In the genomic region with DNA sequence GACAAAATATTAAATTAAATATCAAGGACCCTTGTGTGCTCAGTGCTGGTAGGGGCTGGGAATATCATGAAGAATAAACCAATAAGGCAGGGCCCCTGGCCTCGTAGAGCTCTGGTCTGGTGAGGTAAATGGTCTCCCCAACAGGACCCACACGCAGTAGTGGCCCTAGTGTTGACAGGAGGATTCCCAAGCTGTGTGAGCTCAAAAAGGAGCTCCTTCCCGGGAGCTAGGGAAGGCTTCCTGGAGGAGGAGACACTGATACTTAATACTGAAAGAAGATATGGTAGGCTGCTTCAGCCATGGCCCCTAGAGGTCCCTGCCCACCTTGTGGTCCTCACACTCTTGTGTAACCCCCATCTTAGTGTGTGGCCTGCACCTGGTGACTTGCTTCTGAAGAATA, we compare ENCODE assay signal across 26 cellular contexts.
"Had no signal": no experiment of that assay in that cellular context is flagged by ENCODE, and none has a peak within 500 bp of the region (broad histone marks: within the 10 kb centered on the region; RNA-seq: fewer than 3 reads in every experiment).

No MANE protein-coding gene starts in this region.

- H3K9me3 ChIP-seq: esophagus squamous epithelium, mucosa of descending colon, prostate gland, right atrium auricular region, testis, tibial artery, upper lobe of left lung had no signal

- H3K4me1 ChIP-seq: prostate gland, right atrium auricular region, testis, tibial artery, upper lobe of left lung had no signal

- ATAC-seq: effector memory CD8-positive, alpha-beta T cell; left ventricle myocardium superior; mucosa of descending colon; natural killer cell treated with Interleukin-12 subunit alpha and Interleukin-12 subunit beta and Interleukin-15 and Interleukin-18, amount 100 ng/mL, for 72 hours; sciatic nerve; stimulated activated effector memory CD8-positive, alpha-beta T cell treated with anti-CD3 and anti-CD28 coated beads, Interleukin-12 subunit alpha, Interleukin-12 subunit beta, amount 100 ng/mL, for 72 hours; stimulated activated naive CD8-positive, alpha-beta T cell treated with anti-CD3 and anti-CD28 coated beads, Interleukin-15, Interleukin-2, amounts not matched to agents 100 U/mL and 50 U/mL, for 24 hours had no signal

- H3K4me3 ChIP-seq: esophagus squamous epithelium, lung, mucosa of descending colon, prostate gland, right atrium auricular region, testis, tibial artery, upper lobe of left lung had no signal

- H3K36me3 Mint-ChIP-seq: mesothelial cell of epicardium; natural killer cell treated with Interleukin-12 subunit alpha and Interleukin-12 subunit beta and Interleukin-15 and Interleukin-18, amount 100 ng/mL, for 72 hours had no signal

- H3K27ac Mint-ChIP-seq: memory B cell; mesothelial cell of epicardium; natural killer cell treated with Interleukin-12 subunit alpha and Interleukin-12 subunit beta and Interleukin-15 and Interleukin-18, amount 100 ng/mL, for 72 hours had no signal

- H3K9me3 Mint-ChIP-seq: effector memory CD8-positive, alpha-beta T cell; mesothelial cell of epicardium; natural killer cell treated with Interleukin-12 subunit alpha and Interleukin-12 subunit beta and Interleukin-15 and Interleukin-18, amount 100 ng/mL, for 72 hours; stimulated activated effector memory CD8-positive, alpha-beta T cell treated with anti-CD3 and anti-CD28 coated beads, Interleukin-12 subunit alpha, Interleukin-12 subunit beta, amount 100 ng/mL, for 72 hours had no signal

- H3K27me3 ChIP-seq: esophagus squamous epithelium, right atrium auricular region, testis, tibial artery, upper lobe of left lung had no signal

- H3K27ac ChIP-seq: esophagus squamous epithelium, prostate gland, right atrium auricular region, testis, tibial artery, upper lobe of left lung had no signal

- FAIRE-seq: endometrium, keratinocyte had no signal

- H3K4me1 Mint-ChIP-seq: neural crest cell had no signal

- H3K4me3 Mint-ChIP-seq: effector memory CD8-positive, alpha-beta T cell; memory B cell; mesothelial cell of epicardium; naive B cell; natural killer cell treated with Interleukin-12 subunit alpha and Interleukin-12 subunit beta and Interleukin-15 and Interleukin-18, amount 100 ng/mL, for 72 hours; neural crest cell; stimulated activated effector memory CD8-positive, alpha-beta T cell treated with anti-CD3 and anti-CD28 coated beads, Interleukin-12 subunit alpha, Interleukin-12 subunit beta, amount 100 ng/mL, for 72 hours had no signal

- DNase-seq: cortex of kidney; effector memory CD8-positive, alpha-beta T cell; erythroblast; esophagus squamous epithelium; foreskin melanocyte; left ventricle myocardium superior; mucosa of descending colon; naive B cell; stimulated activated CD4-positive, alpha-beta T cell treated with anti-CD3 and anti-CD28 coated beads, Interleukin-2, amount 100 ng/mL, for 24 hours; stimulated activated CD4-positive, alpha-beta T cell treated with anti-CD3 and anti-CD28 coated beads, Interleukin-4, amount 100 ng/mL, for 24 hours; stimulated activated naive CD8-positive, alpha-beta T cell treated with anti-CD3 and anti-CD28 coated beads, Interleukin-15, Interleukin-2, amounts not matched to agents 100 U/mL and 50 U/mL, for 24 hours; substantia nigra; testis; tibial artery; upper lobe of left lung had no signal

- H3K27me3 Mint-ChIP-seq: effector memory CD8-positive, alpha-beta T cell had no signal

- H3K36me3 ChIP-seq: esophagus squamous epithelium, prostate gland, right atrium auricular region, tibial artery, upper lobe of left lung had no signal
